Comparison of ENCODE assay signal across 28 cellular contexts in genomic region chr5:37983463-37983862, GRCh38.
"Had no signal": no experiment of that assay in that cellular context is flagged by ENCODE, and none has a peak within 500 bp of the region (broad histone marks: within the 10 kb centered on the region; RNA-seq: fewer than 3 reads in every experiment).

No MANE protein-coding gene starts in this region.

- H3K27me3 ChIP-seq: ascending aorta, breast epithelium, cardiac muscle cell, gastrocnemius medialis had no signal

- H3K27ac ChIP-seq: ascending aorta, breast epithelium, cardiac muscle cell, dorsolateral prefrontal cortex, gastrocnemius medialis, WERI-Rb-1 had no signal

- H3K9me3 ChIP-seq: breast epithelium, gastrocnemius medialis had no signal

- H3K4me3 ChIP-seq: ascending aorta, breast epithelium, cardiac muscle cell, coronary artery, dorsolateral prefrontal cortex, gastrocnemius medialis had no signal

- H3K4me1 ChIP-seq: ascending aorta, breast epithelium, gastrocnemius medialis had no signal

- H3K36me3 ChIP-seq: ascending aorta, breast epithelium, cardiac muscle cell, gastrocnemius medialis, WERI-Rb-1 had no signal

- ATAC-seq: activated CD4-positive, CD25-positive, alpha-beta regulatory T cell treated with anti-CD3 and anti-CD28 coated beads, Interleukin-2, amount 50 U/mL, for 24 hours; activated CD8-positive, alpha-beta memory T cell treated with anti-CD3 and anti-CD28 coated beads, Interleukin-2, amount 10 ng/mL, durations not matched to agents 7 days and 5 days; activated CD8-positive, alpha-beta T cell treated with anti-CD3 and anti-CD28 coated beads, Interleukin-2, amount 10 ng/mL, durations not matched to agents 7 days and 5 days; activated naive CD4-positive, alpha-beta T cell treated with anti-CD3 and anti-CD28 coated beads, Interleukin-2, amount 50 U/mL, for 72 hours; activated T-cell treated with anti-CD3 and anti-CD28 coated beads, Interleukin-2, amount 50 U/mL, for 72 hours; esophagus mucosa; gastrocnemius medialis; T-helper 17 cell had no signal

- DNase-seq: activated B cell treated with CpG ODN at 0.5 μM for 24 hours; activated CD4-positive, alpha-beta memory T cell treated with anti-CD3 and anti-CD28 coated beads for 36 hours; activated CD4-positive, alpha-beta T cell treated with anti-CD3 and anti-CD28 coated beads, Interleukin-2, amount 10 ng/mL, durations not matched to agents 24 days and 14 days; activated CD8-positive, alpha-beta memory T cell treated with anti-CD3 and anti-CD28 coated beads, Interleukin-2, amount 10 ng/mL, durations not matched to agents 7 days and 5 days; activated CD8-positive, alpha-beta memory T cell treated with anti-CD3 and anti-CD28 coated beads, Interleukin-2, amount 50 U/mL, for 4 hours; activated CD8-positive, alpha-beta T cell treated with anti-CD3 and anti-CD28 coated beads, Interleukin-2, amount 10 ng/mL, durations not matched to agents 7 days and 5 days; activated gamma-delta T cell; activated naive CD4-positive, alpha-beta T cell; activated naive CD4-positive, alpha-beta T cell treated with anti-CD3 and anti-CD28 coated beads, Interleukin-2, amount 10 ng/mL, durations not matched to agents 7 days and 5 days; activated naive CD8-positive, alpha-beta T cell treated with anti-CD3 and anti-CD28 coated beads, Interleukin-2, amount 10 ng/mL, durations not matched to agents 7 days and 5 days; activated T-cell treated with anti-CD3 and anti-CD28 coated beads, Interleukin-2, amount 50 U/mL, for 1 hour; activated T-cell treated with anti-CD3 and anti-CD28 coated beads, Interleukin-2, amount 50 U/mL, for 72 hours; dorsolateral prefrontal cortex; effector memory CD4-positive, alpha-beta T cell; endodermal cell; foreskin fibroblast; gastrocnemius medialis; T-helper 1 cell; T-helper 17 cell; T1000; WERI-Rb-1 had no signal
